In the genomic region with DNA sequence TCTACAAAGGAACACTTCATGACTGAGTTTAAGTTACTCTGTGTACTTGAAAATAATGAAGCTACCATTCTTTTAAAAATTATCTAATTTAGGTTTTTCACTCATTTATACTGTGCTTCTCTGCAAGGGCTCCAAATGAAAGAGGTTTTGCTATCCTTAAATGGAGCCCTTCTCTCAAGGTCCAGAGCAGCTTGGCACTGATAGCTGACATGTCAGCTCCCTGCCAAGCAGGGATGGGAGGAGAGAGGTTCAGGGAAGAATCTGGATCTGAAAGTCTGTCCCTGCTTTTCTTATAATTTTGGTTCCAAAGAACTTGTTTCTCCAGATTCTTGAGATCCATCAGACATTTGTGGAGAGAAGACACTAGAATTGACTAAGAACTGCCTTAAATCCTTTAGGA, we compare ENCODE assay signal across 26 cellular contexts.
"Had no signal": no experiment of that assay in that cellular context is flagged by ENCODE, and none has a peak within 500 bp of the region (broad histone marks: within the 10 kb centered on the region; RNA-seq: fewer than 3 reads in every experiment).

No MANE protein-coding gene starts in this region.

- DNase-seq: activated CD4-positive, alpha-beta memory T cell treated with anti-CD3 and anti-CD28 coated beads for 36 hours; activated CD4-positive, alpha-beta T cell treated with anti-CD3 and anti-CD28 coated beads for 36 hours; activated CD4-positive, alpha-beta T cell treated with anti-CD3 and anti-CD28 coated beads, Interleukin-2, amount 10 ng/mL, durations not matched to agents 24 days and 14 days; activated CD4-positive, CD25-positive, alpha-beta regulatory T cell; activated CD4-positive, CD25-positive, alpha-beta regulatory T cell treated with anti-CD3 and anti-CD28 coated beads, Interleukin-2, amount 50 U/mL, for 72 hours; activated CD8-positive, alpha-beta memory T cell treated with anti-CD3 and anti-CD28 coated beads, Interleukin-2, amount 10 ng/mL, durations not matched to agents 7 days and 5 days; activated CD8-positive, alpha-beta memory T cell treated with anti-CD3 and anti-CD28 coated beads, Interleukin-2, amount 50 U/mL, for 4 hours; activated CD8-positive, alpha-beta T cell treated with anti-CD3 and anti-CD28 coated beads, Interleukin-2, amount 10 ng/mL, durations not matched to agents 7 days and 5 days; activated effector memory CD4-positive, alpha-beta T cell treated with anti-CD3 and anti-CD28 coated beads, Interleukin-2, amount 50 U/mL, for 16 hours; activated naive CD4-positive, alpha-beta T cell treated with anti-CD3 and anti-CD28 coated beads for 36 hours; activated naive CD8-positive, alpha-beta T cell treated with anti-CD3 and anti-CD28 coated beads for 36 hours; activated naive CD8-positive, alpha-beta T cell treated with anti-CD3 and anti-CD28 coated beads, Interleukin-2, amount 50 U/mL, for 24 hours; activated T-cell treated with anti-CD3 and anti-CD28 coated beads, Interleukin-2, amount 50 U/mL, for 1 hour; activated T-cell treated with anti-CD3 and anti-CD28 coated beads, Interleukin-2, amount 50 U/mL, for 48 hours; amygdala; aorta; body of pancreas; central memory CD4-positive, alpha-beta T cell; cerebellar nuclear complex; colonic mucosa; effector CD8-positive, alpha-beta T cell; esophagus squamous epithelium; glutamatergic neuron; T-helper 1 cell; T-helper 17 cell; T1000 had no signal

- ATAC-seq: activated CD4-positive, alpha-beta T cell treated with anti-CD3 and anti-CD28 coated beads for 36 hours; activated CD8-positive, alpha-beta memory T cell treated with anti-CD3 and anti-CD28 coated beads, Interleukin-2, amount 10 ng/mL, durations not matched to agents 7 days and 5 days; activated CD8-positive, alpha-beta T cell treated with anti-CD3 and anti-CD28 coated beads, Interleukin-2, amount 10 ng/mL, durations not matched to agents 7 days and 5 days; activated naive CD8-positive, alpha-beta T cell treated with anti-CD3 and anti-CD28 coated beads, Interleukin-2, amount 50 U/mL, for 24 hours; body of pancreas; T-helper 17 cell had no signal
